ENCODE assay signal across 1 cellular context in genomic region chr11:60389279-60389910, GRCh38.
TF ChIP-seq lines count a peak whose summit lies in the region.

No MANE protein-coding gene starts in this region.

TF ChIP-seq in GM12878, 131 proteins besides CTCF, POLR2A, EP300 and RAD21 (continued from another document and continues in another):
- TF ChIP-seq E2F4 (IDR thresholded peaks at IDR 0.05; ENCODE audit: low read depth, low read length) (no peak), CUX1 (IDR thresholded peaks at IDR 0.05; ENCODE audit: insufficient replicate concordance, low read depth, low read length) (peak; percentile 33), BACH1 (IDR thresholded peaks at IDR 0.05; ENCODE audit: borderline replicate concordance) (no peak), BMI1 (IDR thresholded peaks at IDR 0.05; ENCODE audit: borderline replicate concordance) (peak; percentile 69; the same call in 1 of the 2 replicates), STAT1 (conservative IDR thresholded peaks at IDR 0.05) (no peak), CHD1 (IDR thresholded peaks at IDR 0.05; ENCODE audit: low read depth, low read length) (no peak), NFIC (IDR thresholded peaks at IDR 0.05; ENCODE audit: low read depth, low read length) (no peak; the same call in 1 of the 2 replicates), PAX8 (IDR thresholded peaks at IDR 0.05) (no peak), FOXM1 (IDR thresholded peaks at IDR 0.05; ENCODE audit: low read depth, low read length) (peak; percentile 66; the same call in 1 of the 2 replicates), CREB1 (IDR thresholded peaks at IDR 0.05; ENCODE audit: low read depth) (0 out of 2 replicates have a peak, but pooled peaks have one; percentile 21), USF2 (IDR thresholded peaks at IDR 0.05; ENCODE audit: borderline replicate concordance, low read depth, low read length) (peak; percentile 62; the same call in 1 of the 2 replicates), SRF (IDR thresholded peaks at IDR 0.05; ENCODE audit: low read depth in 2 of 2, low read length in 2 of 2) (no peak), ASH2L (IDR thresholded peaks at IDR 0.05; ENCODE audit: borderline replicate concordance, low read depth) (0 out of 2 replicates have a peak, but pooled peaks have one; percentile 50), SMAD5 (IDR thresholded peaks at IDR 0.05; ENCODE audit: low read depth) (no peak), SIN3A (IDR thresholded peaks at IDR 0.05; ENCODE audit: low read depth, low read length) (no peak), RAD51 (IDR thresholded peaks at IDR 0.05) (peak; percentile 83), CHD4 (IDR thresholded peaks at IDR 0.05) (no peak), SMC3 (IDR thresholded peaks at IDR 0.05; ENCODE audit: borderline replicate concordance, low read length) (peak; percentile 6; the same call in 1 of the 2 replicates), NR2C2 (IDR thresholded peaks at IDR 0.05; ENCODE audit: borderline replicate concordance, control insufficient read depth, insufficient read length, low read depth) (no peak), POU2F2 (IDR thresholded peaks at IDR 0.05; ENCODE audit: borderline replicate concordance, low read depth, low read length) (peak; percentile 86; the same call in 2 of the 3 replicates), ZBTB4 (CRISPR knock-in tag; IDR thresholded peaks at IDR 0.05) (no peak), ZBED1 (IDR thresholded peaks at IDR 0.05; ENCODE audit: borderline replicate concordance) (no peak), PRDM15 (CRISPR knock-in tag; IDR thresholded peaks at IDR 0.05) (no peak), RUNX3 (IDR thresholded peaks at IDR 0.05; ENCODE audit: low read length) (peak; percentile 86), SUZ12 (IDR thresholded peaks at IDR 0.05; ENCODE audit: unreplicated experiment) (no peak), RB1 (IDR thresholded peaks at IDR 0.05; ENCODE audit: borderline replicate concordance) (no peak), TAF1 (IDR thresholded peaks at IDR 0.05; ENCODE audit: borderline replicate concordance, low read depth, low read length) (no peak), HDAC2 (IDR thresholded peaks at IDR 0.05) (no peak), PAX5 (IDR thresholded peaks at IDR 0.05; ENCODE audit: borderline replicate concordance, low read depth, low read length) (0 out of 2 replicates have a peak, but pooled peaks have one; percentile 21), SMAD1 (IDR thresholded peaks at IDR 0.05; ENCODE audit: low read depth, partially characterized antibody) (no peak), ZNF24 (IDR thresholded peaks at IDR 0.05) (no peak), ATF3 (IDR thresholded peaks at IDR 0.05; ENCODE audit: borderline replicate concordance, extremely low read depth, low read depth, low read length) (0 out of 2 replicates have a peak, but pooled peaks have one; percentile 3), REST (IDR thresholded peaks at IDR 0.05; ENCODE audit: low read depth, low read length) (peak; percentile 78), IKZF2 (IDR thresholded peaks at IDR 0.05) (peak; percentile 32 to 34; a peak in 2 of 4 replicates), SKIL (IDR thresholded peaks at IDR 0.05; ENCODE audit: low read depth, poor library complexity, severe bottlenecking) (peak; percentile 79)
